34 cellular contexts compared by ENCODE assay signal in the genomic region with DNA sequence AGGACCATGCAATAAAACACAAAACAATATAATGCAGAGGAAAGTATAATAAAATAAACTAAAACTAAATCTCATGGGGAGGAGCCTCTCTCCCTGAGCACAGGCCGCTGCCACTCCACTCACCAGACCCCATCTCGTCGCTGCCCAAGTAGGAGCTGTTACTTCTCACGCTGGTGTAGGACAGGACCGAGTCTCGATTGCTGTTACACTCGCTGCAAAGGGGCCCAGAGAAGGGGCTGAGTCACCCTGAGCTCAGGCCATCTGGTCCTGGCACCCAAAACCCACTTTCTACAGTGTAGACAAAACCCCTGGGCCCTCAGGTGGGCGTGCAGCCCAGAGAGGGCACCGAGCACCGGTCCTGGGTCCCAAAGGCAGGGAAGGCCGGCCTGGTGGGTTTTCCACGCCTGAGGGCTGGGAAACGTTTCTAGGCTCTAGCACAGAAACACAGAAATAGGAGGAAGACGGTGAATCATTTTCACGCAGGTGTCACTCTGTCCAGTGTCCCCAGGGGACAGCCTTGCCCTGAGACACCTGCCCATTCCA.
"Had no signal": no experiment of that assay in that cellular context is flagged by ENCODE, and none has a peak within 500 bp of the region (broad histone marks: within the 10 kb centered on the region; RNA-seq: fewer than 3 reads in every experiment).

No MANE protein-coding gene starts in this region.

- H3K4me1 ChIP-seq: gastroesophageal sphincter had no signal

- H3K27ac ChIP-seq: brain microvascular endothelial cell, epithelial cell of prostate, esophagus squamous epithelium, gastroesophageal sphincter, heart right ventricle, WERI-Rb-1 had no signal

- H3K4me3 ChIP-seq: esophagus squamous epithelium, gastroesophageal sphincter, heart right ventricle had no signal

- H3K27me3 Mint-ChIP-seq: activated CD4-positive, alpha-beta T cell treated with anti-CD3 and anti-CD28 coated beads for 36 hours; activated CD4-positive, alpha-beta T cell treated with anti-CD3 and anti-CD28 coated beads, Interleukin-2, amount 10 ng/mL, durations not matched to agents 24 days and 14 days; activated CD8-positive, alpha-beta memory T cell treated with anti-CD3 and anti-CD28 coated beads, Interleukin-2, amount 10 ng/mL, durations not matched to agents 7 days and 5 days; activated naive CD4-positive, alpha-beta T cell treated with anti-CD3 and anti-CD28 coated beads, Interleukin-2, amount 50 U/mL, for 24 hours; activated naive CD8-positive, alpha-beta T cell treated with anti-CD3 and anti-CD28 coated beads, Interleukin-2, amount 10 ng/mL, durations not matched to agents 7 days and 5 days; effector memory CD8-positive, alpha-beta T cell; T-helper 17 cell had no signal

- H3K9me3 ChIP-seq: esophagus squamous epithelium, gastroesophageal sphincter, heart right ventricle had no signal

- DNase-seq: activated CD4-positive, alpha-beta T cell treated with anti-CD3 and anti-CD28 coated beads for 36 hours; activated CD4-positive, alpha-beta T cell treated with anti-CD3 and anti-CD28 coated beads, Interleukin-2, amount 10 ng/mL, durations not matched to agents 24 days and 14 days; activated CD4-positive, CD25-positive, alpha-beta regulatory T cell; activated CD4-positive, CD25-positive, alpha-beta regulatory T cell treated with anti-CD3 and anti-CD28 coated beads, Interleukin-2, amount 50 U/mL, for 72 hours; activated CD8-positive, alpha-beta memory T cell treated with anti-CD3 and anti-CD28 coated beads, Interleukin-2, amount 10 ng/mL, durations not matched to agents 7 days and 5 days; activated CD8-positive, alpha-beta memory T cell treated with anti-CD3 and anti-CD28 coated beads, Interleukin-2, amount 50 U/mL, for 4 hours; activated CD8-positive, alpha-beta T cell treated with anti-CD3 and anti-CD28 coated beads, Interleukin-2, amount 10 ng/mL, durations not matched to agents 7 days and 5 days; activated effector memory CD4-positive, alpha-beta T cell treated with anti-CD3 and anti-CD28 coated beads, Interleukin-2, amount 50 U/mL, for 16 hours; activated naive CD4-positive, alpha-beta T cell treated with anti-CD3 and anti-CD28 coated beads for 36 hours; activated naive CD8-positive, alpha-beta T cell treated with anti-CD3 and anti-CD28 coated beads, Interleukin-2, amount 10 ng/mL, durations not matched to agents 7 days and 5 days; activated T-cell treated with anti-CD3 and anti-CD28 coated beads, Interleukin-2, amount 50 U/mL, for 4 hours; amniotic stem cell; anterior cingulate cortex; brain microvascular endothelial cell; cortex of kidney; dermis blood vessel endothelial cell; effector CD4-positive, alpha-beta T cell; effector memory CD8-positive, alpha-beta T cell; esophagus squamous epithelium; foreskin melanocyte; heart right ventricle; T-helper 1 cell; T-helper 17 cell; T1000; WERI-Rb-1 had no signal

- ATAC-seq: activated CD4-positive, alpha-beta T cell treated with anti-CD3 and anti-CD28 coated beads for 36 hours; activated CD8-positive, alpha-beta memory T cell treated with anti-CD3 and anti-CD28 coated beads, Interleukin-2, amount 10 ng/mL, durations not matched to agents 7 days and 5 days; activated CD8-positive, alpha-beta T cell treated with anti-CD3 and anti-CD28 coated beads, Interleukin-2, amount 10 ng/mL, durations not matched to agents 7 days and 5 days; activated T-cell treated with anti-CD3 and anti-CD28 coated beads, Interleukin-2, amount 50 U/mL, for 4 hours; effector memory CD8-positive, alpha-beta T cell; gastroesophageal sphincter; heart right ventricle; T-helper 17 cell had no signal

- H3K9me3 Mint-ChIP-seq: activated CD4-positive, alpha-beta T cell treated with anti-CD3 and anti-CD28 coated beads, Interleukin-2, amount 10 ng/mL, durations not matched to agents 24 days and 14 days; activated naive CD4-positive, alpha-beta T cell treated with anti-CD3 and anti-CD28 coated beads for 36 hours; activated naive CD4-positive, alpha-beta T cell treated with anti-CD3 and anti-CD28 coated beads, Interleukin-2, amount 50 U/mL, for 24 hours; activated naive CD8-positive, alpha-beta T cell treated with anti-CD3 and anti-CD28 coated beads, Interleukin-2, amount 10 ng/mL, durations not matched to agents 7 days and 5 days; activated T-cell treated with anti-CD3 and anti-CD28 coated beads, Interleukin-2, amount 50 U/mL, for 4 hours; activated T-helper 2 cell treated with anti-CD3 and anti-CD28 coated beads, Interferon-gamma antibody, Interleukin-2, Interleukin-4, amounts not matched to agents 10 μg/mL and 5 μg/mL and 100 μg/mL, durations not matched to agents 14 hours and 24 hours and 36 hours; effector memory CD8-positive, alpha-beta T cell; T-helper 2 cell treated with Interferon-gamma antibody and Interleukin-4, amounts not matched to agents 5 μg/mL and 100 μg/mL, for 36 hours had no signal

- H3K27ac Mint-ChIP-seq: activated CD4-positive, alpha-beta T cell treated with anti-CD3 and anti-CD28 coated beads for 36 hours; activated CD4-positive, alpha-beta T cell treated with anti-CD3 and anti-CD28 coated beads, Interleukin-2, amount 10 ng/mL, durations not matched to agents 24 days and 14 days; activated CD8-positive, alpha-beta memory T cell treated with anti-CD3 and anti-CD28 coated beads, Interleukin-2, amount 10 ng/mL, durations not matched to agents 7 days and 5 days; activated CD8-positive, alpha-beta T cell treated with anti-CD3 and anti-CD28 coated beads, Interleukin-2, amount 10 ng/mL, durations not matched to agents 7 days and 5 days; activated naive CD4-positive, alpha-beta T cell treated with anti-CD3 and anti-CD28 coated beads for 36 hours; activated naive CD4-positive, alpha-beta T cell treated with anti-CD3 and anti-CD28 coated beads, Interleukin-2, amount 50 U/mL, for 24 hours; activated naive CD8-positive, alpha-beta T cell treated with anti-CD3 and anti-CD28 coated beads, Interleukin-2, amount 10 ng/mL, durations not matched to agents 7 days and 5 days; activated T-helper 2 cell treated with anti-CD3 and anti-CD28 coated beads, Interferon-gamma antibody, Interleukin-2, Interleukin-4, amounts not matched to agents 10 μg/mL and 5 μg/mL and 100 μg/mL, durations not matched to agents 14 hours and 24 hours and 36 hours; effector memory CD8-positive, alpha-beta T cell; T-helper 17 cell; T-helper 2 cell treated with Interferon-gamma antibody and Interleukin-4, amounts not matched to agents 5 μg/mL and 100 μg/mL, for 36 hours had no signal

- H3K4me3 Mint-ChIP-seq: activated CD4-positive, alpha-beta T cell treated with anti-CD3 and anti-CD28 coated beads for 36 hours; activated CD4-positive, alpha-beta T cell treated with anti-CD3 and anti-CD28 coated beads, Interleukin-2, amount 10 ng/mL, durations not matched to agents 24 days and 14 days; activated CD8-positive, alpha-beta memory T cell treated with anti-CD3 and anti-CD28 coated beads, Interleukin-2, amount 10 ng/mL, durations not matched to agents 7 days and 5 days; activated CD8-positive, alpha-beta T cell treated with anti-CD3 and anti-CD28 coated beads, Interleukin-2, amount 10 ng/mL, durations not matched to agents 7 days and 5 days; activated naive CD4-positive, alpha-beta T cell treated with anti-CD3 and anti-CD28 coated beads for 36 hours; activated naive CD4-positive, alpha-beta T cell treated with anti-CD3 and anti-CD28 coated beads, Interleukin-2, amount 50 U/mL, for 24 hours; activated naive CD8-positive, alpha-beta T cell treated with anti-CD3 and anti-CD28 coated beads, Interleukin-2, amount 10 ng/mL, durations not matched to agents 7 days and 5 days; activated T-cell treated with anti-CD3 and anti-CD28 coated beads, Interleukin-2, amount 50 U/mL, for 4 hours; effector memory CD8-positive, alpha-beta T cell; T-helper 17 cell; T-helper 2 cell treated with Interferon-gamma antibody and Interleukin-4, amounts not matched to agents 5 μg/mL and 100 μg/mL, for 36 hours had no signal

- FAIRE-seq: astrocyte, bronchial epithelial cell, colon, endothelial cell of umbilical vein had no signal

- H3K4me1 Mint-ChIP-seq: activated CD4-positive, alpha-beta T cell treated with anti-CD3 and anti-CD28 coated beads for 36 hours; activated CD4-positive, alpha-beta T cell treated with anti-CD3 and anti-CD28 coated beads, Interleukin-2, amount 10 ng/mL, durations not matched to agents 24 days and 14 days; activated naive CD4-positive, alpha-beta T cell treated with anti-CD3 and anti-CD28 coated beads, Interleukin-2, amount 50 U/mL, for 24 hours had no signal

- H3K27me3 ChIP-seq: brain microvascular endothelial cell, esophagus squamous epithelium, gastroesophageal sphincter, heart right ventricle had no signal
